Comparison of ENCODE assay signal across 27 cellular contexts in the genomic region with DNA sequence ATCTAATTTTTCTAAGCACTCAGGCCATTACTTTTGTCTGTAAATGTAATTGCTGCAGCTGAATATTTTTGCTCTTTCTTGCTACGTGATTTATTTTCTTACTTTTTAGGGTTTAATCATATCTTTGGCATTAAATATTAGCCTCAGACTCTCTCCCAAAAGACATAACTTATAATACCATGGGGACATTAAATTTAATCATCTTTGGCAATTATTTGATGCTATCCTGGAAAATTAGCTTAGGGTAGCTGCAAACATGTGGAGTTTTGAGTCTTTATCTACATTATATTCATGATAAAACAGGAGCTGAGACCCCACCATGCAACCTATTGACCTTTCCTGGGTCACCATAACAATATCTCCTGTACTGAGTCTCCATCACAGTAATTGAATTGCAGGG. TPM values are rescaled to one million over a fixed set of nuclear protein-coding genes. Genes with fewer than 3 reads are reported as not detected.
DNase-seq lines count a peak whose midpoint lies in the region; ATAC-seq and TF ChIP-seq lines count a peak whose summit lies in the region.
"Had no signal": no experiment of that assay in that cellular context is flagged by ENCODE, and none has a peak within 500 bp of the region (broad histone marks: within the 10 kb centered on the region; RNA-seq: fewer than 3 reads in every experiment).

No MANE protein-coding gene starts in this region.

- H3K27ac Mint-ChIP-seq in nephron progenitor cell, result peak overlapping the region; percentile 95
- H3K27ac Mint-ChIP-seq: B cell had no signal

- no peak overlapping the region for H3K9ac ChIP-seq in SK-N-SH
- H3K9ac ChIP-seq: BLaER1 treated with 17β-estradiol and CSF1 and Interleukin-3, amounts not matched to agents 10 nM and 100 nM had no signal

- no peaks in the 10 kb centered on the region for H3K79me2 ChIP-seq in SK-N-SH (ENCODE audit: insufficient read depth)

- H3F3A ChIP-seq in SK-N-SH (replicated peaks; ENCODE audit: insufficient read depth), result no peaks in the 10 kb centered on the region

- TF ChIP-seq RAD21 in SK-N-SH (IDR thresholded peaks at IDR 0.05; ENCODE audit: low read length), result no peak

- H3K27me3 Mint-ChIP-seq in nephron progenitor cell (ENCODE audit: low read depth, poor library complexity), result no peaks in the 10 kb centered on the region
- H3K27me3 Mint-ChIP-seq: CD4-positive, alpha-beta memory T cell; CD8-positive, alpha-beta memory T cell had no signal

- intact Hi-C loops in ovary (cut with DNase I), result no loop called here

- no peak overlapping the region for H3K4me3 Mint-ChIP-seq in nephron progenitor cell
- H3K4me3 Mint-ChIP-seq: B cell; CD4-positive, alpha-beta memory T cell; CD8-positive, alpha-beta memory T cell had no signal

- H3K36me3 ChIP-seq in SK-N-SH (replicated peaks in 1 of 2; ENCODE audit: control insufficient read depth in 1 of 2, insufficient read depth in 2 of 2, low read length in 1 of 2) (no peaks in the 10 kb centered on the region), ovary (no peaks in the 10 kb centered on the region)
- H3K36me3 ChIP-seq: BLaER1 treated with 17β-estradiol and CSF1 and Interleukin-3, amounts not matched to agents 10 nM and 100 nM had no signal

- H3K27ac ChIP-seq in SK-N-SH (ENCODE audit: low read depth in 2 of 2, low read length in 1 of 2) (no peak overlapping the region), ovary (no peak overlapping the region)
- H3K27ac ChIP-seq: 22Rv1, A549, C4-2B had no signal

- no peak overlapping the region for H3K4me2 ChIP-seq in SK-N-SH
- H3K4me2 ChIP-seq: A549 had no signal

- no peaks in the 10 kb centered on the region for H3K9me2 ChIP-seq in SK-N-SH

- peaks cover 69% of the 10 kb centered on the region for H3K4me1 Mint-ChIP-seq in nephron progenitor cell
- H3K4me1 Mint-ChIP-seq: B cell had no signal

- no peaks in the 10 kb centered on the region for H3K9me3 Mint-ChIP-seq in nephron progenitor cell
- H3K9me3 Mint-ChIP-seq: CD4-positive, alpha-beta memory T cell; CD8-positive, alpha-beta memory T cell had no signal

- no peak overlapping the region for H2AFZ ChIP-seq in SK-N-SH (ENCODE audit: low read depth)

- peaks cover 3% of the 10 kb centered on the region for H3K36me3 Mint-ChIP-seq in nephron progenitor cell (ENCODE audit: low read depth)
- H3K36me3 Mint-ChIP-seq: CD4-positive, alpha-beta memory T cell; CD8-positive, alpha-beta memory T cell had no signal

- H3K4me3 ChIP-seq in SK-N-SH (ENCODE audit: low read depth in 2 of 2, low read length in 1 of 2) (no peak overlapping the region), ovary (no peak overlapping the region)
- H3K4me3 ChIP-seq: A549; BLaER1 treated with 17β-estradiol and CSF1 and Interleukin-3, amounts not matched to agents 10 nM and 100 nM; GM12878 had no signal

- CTCF ChIA-PET in SK-N-SH (lab: Yijun Ruan, JAX), result interaction anchor here (0.6 to 1.4 kb wide), 4 partner anchors 14 to 462 kb away, joined by 3 read pairs; no protein-coding TSS in a partner anchor

- H3K27me3 ChIP-seq in SK-N-SH (ENCODE audit: insufficient read depth) (no peaks in the 10 kb centered on the region; the same call in 1 of the 2 replicates), ovary (no peaks in the 10 kb centered on the region)
- H3K27me3 ChIP-seq: BLaER1 treated with 17β-estradiol and CSF1 and Interleukin-3, amounts not matched to agents 10 nM and 100 nM had no signal

- no peak for TF ChIP-seq POLR2A in ovary (IDR thresholded peaks at IDR 0.05)

- POLR2A ChIA-PET in SK-N-SH (lab: Yijun Ruan, JAX), result no interaction called here

- no peaks in the 10 kb centered on the region for H3K9me3 ChIP-seq in SK-N-SH
- H3K9me3 ChIP-seq in ovary, result no peaks in the 10 kb centered on the region
- H3K9me3 ChIP-seq: A549; BLaER1 treated with 17β-estradiol and CSF1 and Interleukin-3, amounts not matched to agents 10 nM and 100 nM had no signal

- TF ChIP-seq CTCF in SK-N-SH (IDR thresholded peaks at IDR 0.05) (no peak), nephron progenitor cell (IDR thresholded peaks at IDR 0.05) (no peak), ovary (IDR thresholded peaks at IDR 0.05) (no peak)

- no peak for ATAC-seq in SK-N-SH treated with all-trans-retinoic acid at 6 μM for 48 hours
- ATAC-seq: A549 had no signal

- no peaks in the 10 kb centered on the region for H4K20me1 ChIP-seq in SK-N-SH (ENCODE audit: insufficient read depth)
- H4K20me1 ChIP-seq: BLaER1 treated with 17β-estradiol and CSF1 and Interleukin-3, amounts not matched to agents 10 nM and 100 nM had no signal

- DNase-seq in SK-N-SH (no peak), left kidney (ENCODE audit: low read depth, low spot score) (peak; percentile 24), nephron progenitor cell (no peak), NCI-H1105 treated with DMSO at 0.1 percent for 48 hours (lab: John Stamatoyannopoulos, UW) (no peak), ovary (no peak)
- DNase-seq: AML-193; CD4-positive, alpha-beta memory T cell; CD8-positive, alpha-beta memory T cell; COR-L47; DMS 273 treated with DMSO at 0.1 percent for 48 hours; DMS153; DMS53; DMS79; DND-41; EL; GDM1 had no signal

- WGBS in SK-N-SH (ENCODE audit: low lambda C conversion rate), result 56% methylated on average over 1 of the region's 1 CpG
- 62 to 84% (median 84%) methylated on average over 1 of the region's 1 CpG for WGBS in ovary, 3 donors

- peaks cover 0 to 5% of the 10 kb centered on the region in 2 experiments; a peak in 1 of 4 replicates for H3K4me1 ChIP-seq in SK-N-SH (ENCODE audit: control insufficient read depth in 1 of 2, insufficient read depth in 2 of 2, low read depth in 1 of 2, low read length in 1 of 2)
- no peaks in the 10 kb centered on the region for H3K4me1 ChIP-seq in ovary (ENCODE audit: insufficient read depth)
- H3K4me1 ChIP-seq: A549 had no signal

- TF ChIP-seq EP300 in SK-N-SH (IDR thresholded peaks at IDR 0.05; ENCODE audit: borderline replicate concordance in 1 of 2, low read depth in 1 of 2, low read length in 1 of 2) (no peak), ovary (IDR thresholded peaks at IDR 0.05) (no peak)

TF ChIP-seq in SK-N-SH treated with all-trans-retinoic acid at 6 μM for 48 hours, 23 proteins besides CTCF, POLR2A, EP300 and RAD21 (continues in another document):
- TF ChIP-seq TCF4 (CRISPR knock-in tag; IDR thresholded peaks at IDR 0.05; ENCODE audit: borderline replicate concordance), result peak; percentile 64
- TF ChIP-seq, protein P1, sequence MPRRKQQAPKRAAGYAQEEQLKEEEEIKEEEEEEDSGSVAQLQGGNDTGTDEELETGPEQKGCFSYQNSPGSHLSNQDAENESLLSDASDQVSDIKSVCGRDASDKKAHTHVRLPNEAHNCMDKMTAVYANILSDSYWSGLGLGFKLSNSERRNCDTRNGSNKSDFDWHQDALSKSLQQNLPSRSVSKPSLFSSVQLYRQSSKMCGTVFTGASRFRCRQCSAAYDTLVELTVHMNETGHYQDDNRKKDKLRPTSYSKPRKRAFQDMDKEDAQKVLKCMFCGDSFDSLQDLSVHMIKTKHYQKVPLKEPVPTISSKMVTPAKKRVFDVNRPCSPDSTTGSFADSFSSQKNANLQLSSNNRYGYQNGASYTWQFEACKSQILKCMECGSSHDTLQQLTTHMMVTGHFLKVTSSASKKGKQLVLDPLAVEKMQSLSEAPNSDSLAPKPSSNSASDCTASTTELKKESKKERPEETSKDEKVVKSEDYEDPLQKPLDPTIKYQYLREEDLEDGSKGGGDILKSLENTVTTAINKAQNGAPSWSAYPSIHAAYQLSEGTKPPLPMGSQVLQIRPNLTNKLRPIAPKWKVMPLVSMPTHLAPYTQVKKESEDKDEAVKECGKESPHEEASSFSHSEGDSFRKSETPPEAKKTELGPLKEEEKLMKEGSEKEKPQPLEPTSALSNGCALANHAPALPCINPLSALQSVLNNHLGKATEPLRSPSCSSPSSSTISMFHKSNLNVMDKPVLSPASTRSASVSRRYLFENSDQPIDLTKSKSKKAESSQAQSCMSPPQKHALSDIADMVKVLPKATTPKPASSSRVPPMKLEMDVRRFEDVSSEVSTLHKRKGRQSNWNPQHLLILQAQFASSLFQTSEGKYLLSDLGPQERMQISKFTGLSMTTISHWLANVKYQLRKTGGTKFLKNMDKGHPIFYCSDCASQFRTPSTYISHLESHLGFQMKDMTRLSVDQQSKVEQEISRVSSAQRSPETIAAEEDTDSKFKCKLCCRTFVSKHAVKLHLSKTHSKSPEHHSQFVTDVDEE (CRISPR knock-in tag; IDR thresholded peaks at IDR 0.05), result peak; percentile 49; the same call in 1 of the 2 replicates

TF ChIP-seq in SK-N-SH, 30 proteins besides CTCF, POLR2A, EP300 and RAD21 (continues in another document):
- TF ChIP-seq SMC3 (IDR thresholded peaks at IDR 0.05; ENCODE audit: low read depth, low read length) (no peak), TEAD4 (IDR thresholded peaks at IDR 0.05; ENCODE audit: borderline replicate concordance, insufficient read depth) (no peak), FOXM1 (IDR thresholded peaks at IDR 0.05; ENCODE audit: low read depth) (no peak), TCF12 (IDR thresholded peaks at IDR 0.05) (no peak)
- TF ChIP-seq, protein P2, sequence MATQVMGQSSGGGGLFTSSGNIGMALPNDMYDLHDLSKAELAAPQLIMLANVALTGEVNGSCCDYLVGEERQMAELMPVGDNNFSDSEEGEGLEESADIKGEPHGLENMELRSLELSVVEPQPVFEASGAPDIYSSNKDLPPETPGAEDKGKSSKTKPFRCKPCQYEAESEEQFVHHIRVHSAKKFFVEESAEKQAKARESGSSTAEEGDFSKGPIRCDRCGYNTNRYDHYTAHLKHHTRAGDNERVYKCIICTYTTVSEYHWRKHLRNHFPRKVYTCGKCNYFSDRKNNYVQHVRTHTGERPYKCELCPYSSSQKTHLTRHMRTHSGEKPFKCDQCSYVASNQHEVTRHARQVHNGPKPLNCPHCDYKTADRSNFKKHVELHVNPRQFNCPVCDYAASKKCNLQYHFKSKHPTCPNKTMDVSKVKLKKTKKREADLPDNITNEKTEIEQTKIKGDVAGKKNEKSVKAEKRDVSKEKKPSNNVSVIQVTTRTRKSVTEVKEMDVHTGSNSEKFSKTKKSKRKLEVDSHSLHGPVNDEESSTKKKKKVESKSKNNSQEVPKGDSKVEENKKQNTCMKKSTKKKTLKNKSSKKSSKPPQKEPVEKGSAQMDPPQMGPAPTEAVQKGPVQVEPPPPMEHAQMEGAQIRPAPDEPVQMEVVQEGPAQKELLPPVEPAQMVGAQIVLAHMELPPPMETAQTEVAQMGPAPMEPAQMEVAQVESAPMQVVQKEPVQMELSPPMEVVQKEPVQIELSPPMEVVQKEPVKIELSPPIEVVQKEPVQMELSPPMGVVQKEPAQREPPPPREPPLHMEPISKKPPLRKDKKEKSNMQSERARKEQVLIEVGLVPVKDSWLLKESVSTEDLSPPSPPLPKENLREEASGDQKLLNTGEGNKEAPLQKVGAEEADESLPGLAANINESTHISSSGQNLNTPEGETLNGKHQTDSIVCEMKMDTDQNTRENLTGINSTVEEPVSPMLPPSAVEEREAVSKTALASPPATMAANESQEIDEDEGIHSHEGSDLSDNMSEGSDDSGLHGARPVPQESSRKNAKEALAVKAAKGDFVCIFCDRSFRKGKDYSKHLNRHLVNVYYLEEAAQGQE (IDR thresholded peaks at IDR 0.05; ENCODE audit: low read depth, low read length), result no peak

RNA-seq across cellular contexts. Expression of a gene that starts 59.1 kb away (rescaled TPM):
- not detected in 2 replicates for polyA plus RNA-seq in SK-N-SH (2012; rRNA removed)
- polyA plus RNA-seq in SK-N-SH (2012; cell fraction: cytosol; rRNA removed), result not detected in 2 replicates
- polyA plus RNA-seq in SK-N-SH (2012; cell fraction: nucleus; rRNA removed), result not detected in 2 replicates
- total RNA-seq in ovary, result under 1 TPM in 2 of 7 donors, not detected in 5; 0.11 to 0.13 TPM
- under 1 TPM in 1 of 2 donors, not detected in 1; 0.11 TPM for polyA plus RNA-seq in ovary
- total RNA-seq: A172, B cell, Daoy, G401, GM12878 had no signal
- polyA plus RNA-seq: BJ had no signal
